9 cellular contexts compared by ENCODE assay signal in genomic region chr1:75672528-75673393, GRCh38. TPM values are rescaled to one million over a fixed set of nuclear protein-coding genes. Genes with fewer than 3 reads are reported as not detected.
DNase-seq lines count a peak whose midpoint lies in the region; ATAC-seq and TF ChIP-seq lines count a peak whose summit lies in the region.
"Had no signal": no experiment of that assay in that cellular context is flagged by ENCODE, and none has a peak within 500 bp of the region (broad histone marks: within the 10 kb centered on the region; RNA-seq: fewer than 3 reads in every experiment).

No MANE protein-coding gene starts in this region.

- 32 to 47% methylated on average over 3 of the region's 3 CpGs for WGBS in GM23248 (ENCODE audit: low coverage in 1 of 2, low lambda C conversion rate in 2 of 2, missing lambda C conversion rate in 2 of 2), 2 experiments
- 71 to 89% (median 77%) methylated on average over 3 of the region's 3 CpGs for WGBS in heart left ventricle, 4 donors

- H3K36me3 ChIP-seq in GM23248 (ENCODE audit: low read depth) (no peaks in the 10 kb centered on the region), mucosa of descending colon (ENCODE audit: low read depth) (no peaks in the 10 kb centered on the region), heart left ventricle (no peaks in the 10 kb centered on the region)
- H3K36me3 ChIP-seq: ascending aorta had no signal

- H3K79me2 ChIP-seq in GM23248 (ENCODE audit: insufficient read depth), result no peaks in the 10 kb centered on the region

- no peak for ATAC-seq in GM21515 (IDR thresholded peaks at IDR 0.05; ENCODE audit: unreplicated experiment)
- ATAC-seq in mucosa of descending colon, result no peak
- no peak for ATAC-seq in HG02763 (IDR thresholded peaks at IDR 0.05; ENCODE audit: unreplicated experiment)
- no peak for ATAC-seq in heart left ventricle

- H4K20me1 ChIP-seq in GM23248 (ENCODE audit: insufficient read depth), result no peaks in the 10 kb centered on the region

- H3K4me1 ChIP-seq in GM23248 (ENCODE audit: insufficient read depth) (peaks cover 9% of the 10 kb centered on the region), mucosa of descending colon (ENCODE audit: low read depth) (no peaks in the 10 kb centered on the region), heart left ventricle (no peaks in the 10 kb centered on the region)
- H3K4me1 ChIP-seq: ascending aorta had no signal

- in situ Hi-C loops in GM23248 (cut with MboI), result no loop called here

- H3K9me3 ChIP-seq in GM23248 (ENCODE audit: low read depth), result no peaks in the 10 kb centered on the region
- no peaks in the 10 kb centered on the region for H3K9me3 ChIP-seq in mucosa of descending colon
- H3K9me3 ChIP-seq in heart left ventricle, result no peaks in the 10 kb centered on the region
- H3K9me3 ChIP-seq: ascending aorta had no signal

- H3K4me3 ChIP-seq in GM23248 (no peak overlapping the region), NB4 (ENCODE audit: low read depth, low read length) (no peak overlapping the region), mucosa of descending colon (no peak overlapping the region), heart left ventricle (no peak overlapping the region)
- H3K4me3 ChIP-seq: ascending aorta had no signal

- TF ChIP-seq CTCF in NB4 (IDR thresholded peaks at IDR 0.05; ENCODE audit: low read depth, low read length) (no peak), mucosa of descending colon (IDR thresholded peaks at IDR 0.05) (no peak), heart left ventricle (IDR thresholded peaks at IDR 0.05) (no peak)

- no peak overlapping the region for H3K4me2 ChIP-seq in GM23248 (ENCODE audit: unreplicated experiment)

- H2AFZ ChIP-seq in GM23248, result peak overlapping the region; percentile 47

- intact Hi-C loops in mucosa of descending colon (cut with DNase I, micrococcal nuclease), result no loop called here
- intact Hi-C loops in heart left ventricle (cut with DNase I), result no loop called here

- no peaks in the 10 kb centered on the region for H3K9me2 ChIP-seq in GM23248 (ENCODE audit: insufficient read depth)

- peak; percentile 90 for DNase-seq in GM23248
- DNase-seq in NB4 (ENCODE audit: low read depth), result peak; percentile 42
- DNase-seq in erythroblast (lab: John Stamatoyannopoulos, UW), result peak; percentile 22 to 44
- peak; percentile 93 for DNase-seq in renal cortical epithelial cell (ENCODE audit: low read depth)
- no peak for DNase-seq in mucosa of descending colon
- no peak for DNase-seq in heart left ventricle

- no peaks in the 10 kb centered on the region for H3F3A ChIP-seq in GM23248 (ENCODE audit: insufficient read depth)

- no peak overlapping the region for H3K9ac ChIP-seq in GM23248

- peak overlapping the region; percentile 35; the same call in 1 of the 2 replicates for H3K27ac ChIP-seq in GM23248
- no peak overlapping the region for H3K27ac ChIP-seq in heart left ventricle
- H3K27ac ChIP-seq: ascending aorta had no signal

- no peaks in the 10 kb centered on the region for H3K27me3 ChIP-seq in GM23248 (replicated peaks; ENCODE audit: insufficient read depth)
- no peaks in the 10 kb centered on the region for H3K27me3 ChIP-seq in heart left ventricle
- H3K27me3 ChIP-seq: ascending aorta had no signal

- TF ChIP-seq POLR2A in NB4 (IDR thresholded peaks at IDR 0.05; ENCODE audit: extremely low read depth, insufficient read length), result no peak
- TF ChIP-seq POLR2A in erythroblast (IDR thresholded peaks at IDR 0.05; ENCODE audit: low read length), result no peak
- no peak for TF ChIP-seq POLR2A in heart left ventricle (IDR thresholded peaks at IDR 0.05)

RNA-seq across cellular contexts. Expression of gene ACADM, which starts 51.7 kb away (rescaled TPM):
- total RNA-seq in GM23248 (2014; rRNA removed; shearing (Covaris generic)), result 29.5 and 32.6 TPM in 2 replicates
- 32.7 and 37.5 TPM in 2 replicates for polyA plus RNA-seq in GM23248 (2016; fragmentation: Nextera tagmentation; extraction: Ambion mirVana)
- total RNA-seq in renal cortical epithelial cell, result 29.5 and 70.1 TPM in 2 replicates
- total RNA-seq in mucosa of descending colon, result 10 to 100 TPM; 59.3 to 79.5 (median 78.6) TPM
- total RNA-seq in heart left ventricle, result 100 to 1,000 TPM; 149 to 371 (median 253) TPM
- polyA plus RNA-seq in heart left ventricle, result 10 to 100 TPM; 45.4 to 85.5 TPM

Comparison
In these comparisons a context has a peak if more than half of its experiments do, and no peak if none do; other contexts are left out.
1. DNase-seq: peak in GM23248 (single experiment), NB4 (single experiment), erythroblast (2 of 2) and renal cortical epithelial cell (single experiment); none in mucosa of descending colon (0 of 3) and heart left ventricle (0 of 5).